Comparison of ENCODE assay signal across 8 cellular contexts in the genomic region with DNA sequence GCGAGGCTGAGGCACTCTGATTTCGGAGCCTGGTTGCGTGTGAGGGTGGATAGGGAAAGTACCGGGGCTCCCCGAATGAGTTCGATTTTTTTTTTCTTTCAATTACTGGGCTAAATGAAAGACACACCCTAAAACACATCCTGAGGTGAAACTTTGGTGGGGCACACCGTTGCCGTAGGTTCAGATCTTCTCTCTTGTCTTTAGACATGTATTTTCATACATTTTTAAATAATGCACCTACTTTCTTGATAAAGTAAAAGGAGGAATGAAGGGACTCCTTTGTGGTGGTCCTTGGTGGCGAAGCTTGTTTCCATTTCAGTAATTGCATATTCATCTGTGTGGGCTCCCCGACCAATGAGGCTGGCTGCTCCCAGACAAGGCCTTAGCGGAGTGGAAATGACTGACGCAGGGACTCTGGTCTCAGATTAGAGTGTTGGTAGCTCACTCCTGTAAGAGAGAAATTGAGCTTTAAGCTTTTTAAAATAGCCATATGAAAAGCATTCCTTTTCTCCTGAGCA. TPM values are rescaled to one million over a fixed set of nuclear protein-coding genes. Genes with fewer than 3 reads are reported as not detected.
DNase-seq lines count a peak whose midpoint lies in the region; ATAC-seq and TF ChIP-seq lines count a peak whose summit lies in the region.

No MANE protein-coding gene starts in this region.

- H3K4me1 ChIP-seq in endocrine pancreas (ENCODE audit: control insufficient read depth, insufficient read depth, low read length) = peaks cover 12% of the 10 kb centered on the region
- peaks cover 22% of the 10 kb centered on the region for H3K4me1 ChIP-seq in neural progenitor cell
- peaks cover 8 to 33% of the 10 kb centered on the region in 2 donors for H3K4me1 ChIP-seq in thyroid gland

- peaks cover 37% of the 10 kb centered on the region for H4K20me1 ChIP-seq in neural progenitor cell (ENCODE audit: low read depth)

- H3K27ac ChIP-seq in neural progenitor cell (peak overlapping the region; percentile 94), thyroid gland (peak overlapping the region in 2 of 3 donors; percentile 91 to 96)

- intact Hi-C loops in activated CD4-positive, alpha-beta memory T cell treated with anti-CD3 and anti-CD28 coated beads for 36 hours (cut with micrococcal nuclease) = loop anchor here (1.0 to 2.0 kb wide), 5 partner anchors 21 to 208 kb away; no protein-coding TSS in a partner anchor
- intact Hi-C loops in thyroid gland (cut with DNase I) = no loop called here

- TF ChIP-seq CTCF in neural progenitor cell (IDR thresholded peaks at IDR 0.05) = peak; percentile 2
- no peak for TF ChIP-seq CTCF in thyroid gland (IDR thresholded peaks at IDR 0.05)

- H3K9me3 Mint-ChIP-seq in activated CD4-positive, alpha-beta memory T cell treated with anti-CD3 and anti-CD28 coated beads for 36 hours = no peaks in the 10 kb centered on the region
- H3K9me3 Mint-ChIP-seq in neural progenitor cell = no peaks in the 10 kb centered on the region

- H3K4me3 ChIP-seq in MG63 (peak overlapping the region; percentile 68), endocrine pancreas (ENCODE audit: control insufficient read depth, insufficient read depth, low read length) (peak overlapping the region; percentile 92), neural progenitor cell (peak overlapping the region; percentile 76), thyroid gland (replicated peaks in 1 of 3) (peak overlapping the region; percentile 74 to 84 (median 74))

- H3K79me2 ChIP-seq in neural progenitor cell (ENCODE audit: low read depth) = peaks cover 53% of the 10 kb centered on the region

- H3K27ac Mint-ChIP-seq in activated CD4-positive, alpha-beta memory T cell treated with anti-CD3 and anti-CD28 coated beads for 36 hours = peak overlapping the region; percentile 98
- peak overlapping the region; percentile 96 for H3K27ac Mint-ChIP-seq in neural progenitor cell

- H3K27me3 Mint-ChIP-seq in activated CD4-positive, alpha-beta memory T cell treated with anti-CD3 and anti-CD28 coated beads for 36 hours = no peaks in the 10 kb centered on the region
- no peaks in the 10 kb centered on the region for H3K27me3 Mint-ChIP-seq in neural progenitor cell (ENCODE audit: insufficient read depth, low read depth)

- peaks cover 21% of the 10 kb centered on the region for H3F3A ChIP-seq in neural progenitor cell (ENCODE audit: low read depth)

- peaks cover 36% of the 10 kb centered on the region for H3K4me1 Mint-ChIP-seq in activated CD4-positive, alpha-beta memory T cell treated with anti-CD3 and anti-CD28 coated beads for 36 hours (ENCODE audit: low read depth)
- H3K4me1 Mint-ChIP-seq in neural progenitor cell = peaks cover 28% of the 10 kb centered on the region

- peak overlapping the region; percentile 83 for H2AFZ ChIP-seq in neural progenitor cell (replicated peaks)

- H3K36me3 ChIP-seq in MG63 = no peaks in the 10 kb centered on the region
- H3K36me3 ChIP-seq in endocrine pancreas (ENCODE audit: control insufficient read depth, insufficient read depth, low read length) = no peaks in the 10 kb centered on the region
- H3K36me3 ChIP-seq in neural progenitor cell = no peaks in the 10 kb centered on the region
- H3K36me3 ChIP-seq in thyroid gland = no peaks in the 10 kb centered on the region

- POLR2A ChIA-PET in activated CD4-positive, alpha-beta memory T cell treated with anti-CD3 and anti-CD28 coated beads for 36 hours (lab: Charles Lee) = interaction anchor here (0.6 to 1.7 kb wide), 8 partner anchors 8 to 205 kb away, joined by 3 to 10 read pairs (median 4); a partner anchor contains a TSS

- peak overlapping the region; percentile 88 for H3K4me3 Mint-ChIP-seq in activated CD4-positive, alpha-beta memory T cell treated with anti-CD3 and anti-CD28 coated beads for 36 hours
- peak overlapping the region; percentile 99 for H3K4me3 Mint-ChIP-seq in neural progenitor cell

- no peaks in the 10 kb centered on the region for H3K9me3 ChIP-seq in MG63
- H3K9me3 ChIP-seq in endocrine pancreas (ENCODE audit: control insufficient read depth, low read length) = no peaks in the 10 kb centered on the region
- H3K9me3 ChIP-seq in neural progenitor cell (ENCODE audit: low read depth) = no peaks in the 10 kb centered on the region
- H3K9me3 ChIP-seq in thyroid gland = no peaks in the 10 kb centered on the region

- DNase-seq in ELF-1 (ENCODE audit: low read depth, low spot score) (peak; percentile 36), MG63 (peak; percentile 34), neural progenitor cell (ENCODE audit: low spot score) (peak; percentile 45), thyroid gland (peak in 1 of 2 donors; percentile 22), mesenteric fat pad (ENCODE audit: low spot score) (no peak)
- DNase-seq in activated CD4-positive, alpha-beta memory T cell treated with anti-CD3 and anti-CD28 coated beads for 36 hours = peak; percentile 88

- H3K9ac ChIP-seq in endocrine pancreas (ENCODE audit: control insufficient read depth, insufficient read depth, low read length) (peak overlapping the region; percentile 82), neural progenitor cell (peak overlapping the region; percentile 69)

- ATAC-seq in GM21723 (IDR thresholded peaks at IDR 0.05; ENCODE audit: unreplicated experiment) = peak; percentile 27

- no peaks in the 10 kb centered on the region for H3K27me3 ChIP-seq in MG63
- no peaks in the 10 kb centered on the region for H3K27me3 ChIP-seq in endocrine pancreas (ENCODE audit: control insufficient read depth, insufficient read depth, low read length)
- no peaks in the 10 kb centered on the region for H3K27me3 ChIP-seq in neural progenitor cell
- no peaks in the 10 kb centered on the region for H3K27me3 ChIP-seq in thyroid gland

- peaks cover 11% of the 10 kb centered on the region for H3K36me3 Mint-ChIP-seq in activated CD4-positive, alpha-beta memory T cell treated with anti-CD3 and anti-CD28 coated beads for 36 hours
- H3K36me3 Mint-ChIP-seq in neural progenitor cell = no peaks in the 10 kb centered on the region

- TF ChIP-seq POLR2A in thyroid gland (IDR thresholded peaks at IDR 0.05) = no peak

- 7 to 8% methylated on average over 10 to 12 of the region's 12 CpGs for WGBS in thyroid gland, 2 donors

- CTCF ChIA-PET in activated CD4-positive, alpha-beta memory T cell treated with anti-CD3 and anti-CD28 coated beads for 36 hours (lab: Charles Lee) = interaction anchor here (0.9 to 3.1 kb wide), 7 partner anchors 13 to 208 kb away, joined by 3 to 29 read pairs (median 3); no protein-coding TSS in a partner anchor

- peak overlapping the region; percentile 89 for H3K4me2 ChIP-seq in neural progenitor cell

RNA-seq across cellular contexts. Expression of a gene that starts 0.8 kb away (rescaled TPM):
- 20.6 and 30.1 TPM in 2 replicates for total RNA-seq in MG63 (2014; rRNA removed; shearing (Covaris generic); ENCODE audit: low replicate concordance)
- total RNA-seq in activated CD4-positive, alpha-beta memory T cell treated with anti-CD3 and anti-CD28 coated beads for 36 hours = 10 to 100 TPM; 69.8 to 73.5 TPM
- total RNA-seq in neural progenitor cell (ENCODE audit: low replicate concordance) (24.0 and 39.3 TPM in 2 replicates), thyroid gland (10 to 100 TPM; 50.1 to 71.0 (median 58.4) TPM), mesenteric fat pad (70.3 TPM)
